14 cellular contexts compared by ENCODE assay signal in genomic region chr2:109242222-109242653, GRCh38.
DNase-seq lines count a peak whose midpoint lies in the region; ATAC-seq and TF ChIP-seq lines count a peak whose summit lies in the region.
"Had no signal": no experiment of that assay in that cellular context is flagged by ENCODE, and none has a peak within 500 bp of the region (broad histone marks: within the 10 kb centered on the region; RNA-seq: fewer than 3 reads in every experiment).

No MANE protein-coding gene starts in this region.

- no peak overlapping the region for H3K4me3 ChIP-seq in spleen

- DNase-seq in EH (ENCODE audit: low read depth) (peak; percentile 42), left lobe of liver (ENCODE audit: low spot score) (no peak), spleen (no peak), SIG-M5 (lab: John Stamatoyannopoulos, UW) (no peak), NCI-H1694 (lab: John Stamatoyannopoulos, UW) (no peak), NCI-H69 (lab: John Stamatoyannopoulos, UW) (no peak)
- no peak for DNase-seq in central memory CD4-positive, alpha-beta T cell
- DNase-seq: BE2C; NCI-H1105; NCI-H774; stimulated activated naive CD8-positive, alpha-beta T cell treated with anti-CD3 and anti-CD28 coated beads, Interleukin-15, amount 100 ng/mL, for 72 hours; T-helper 17 cell had no signal

- no peak for TF ChIP-seq POLR2A in spleen (IDR thresholded peaks at IDR 0.05)

- H3K4me3 Mint-ChIP-seq in brain = no peak overlapping the region
- H3K4me3 Mint-ChIP-seq: stimulated activated naive CD8-positive, alpha-beta T cell treated with anti-CD3 and anti-CD28 coated beads, Interleukin-15, amount 100 ng/mL, for 72 hours; T-helper 17 cell had no signal

- TF ChIP-seq CTCF in brain (conservative IDR thresholded peaks at IDR 0.05) = no peak
- no peak for TF ChIP-seq CTCF in spleen (IDR thresholded peaks at IDR 0.05 in 8 of 11, conservative IDR thresholded peaks at IDR 0.05 in 3 of 11)

- H3K4me1 ChIP-seq in spleen = peaks cover 16 to 84% (median 60%) of the 10 kb centered on the region in 6 donors
- H3K4me1 ChIP-seq: BE2C had no signal

- peaks cover 76% of the 10 kb centered on the region for H3K4me1 Mint-ChIP-seq in brain

- H3K27me3 Mint-ChIP-seq in brain = no peaks in the 10 kb centered on the region
- H3K27me3 Mint-ChIP-seq: stimulated activated naive CD8-positive, alpha-beta T cell treated with anti-CD3 and anti-CD28 coated beads, Interleukin-15, amount 100 ng/mL, for 72 hours had no signal

- ATAC-seq in left lobe of liver = peak; percentile 23
- ATAC-seq: stimulated activated naive CD8-positive, alpha-beta T cell treated with anti-CD3 and anti-CD28 coated beads, Interleukin-15, amount 100 ng/mL, for 72 hours; T-helper 17 cell had no signal

- H3K9me3 ChIP-seq in spleen = no peaks in the 10 kb centered on the region
- H3K9me3 ChIP-seq: BE2C had no signal

- no peaks in the 10 kb centered on the region for H3K36me3 Mint-ChIP-seq in brain

- peak overlapping the region in 4 of 5 experiments; percentile 68 to 89 (median 88) for H3K27ac Mint-ChIP-seq in brain
- H3K27ac Mint-ChIP-seq: T-helper 17 cell had no signal

- H3K27me3 ChIP-seq in spleen (replicated peaks in 1 of 7) = no peaks in the 10 kb centered on the region
- H3K27me3 ChIP-seq: BE2C had no signal

- H3K36me3 ChIP-seq in spleen = no peaks in the 10 kb centered on the region
- H3K36me3 ChIP-seq: BE2C had no signal

- no peaks in the 10 kb centered on the region for H3K9me3 Mint-ChIP-seq in brain
- H3K9me3 Mint-ChIP-seq: stimulated activated naive CD8-positive, alpha-beta T cell treated with anti-CD3 and anti-CD28 coated beads, Interleukin-15, amount 100 ng/mL, for 72 hours had no signal

- intact Hi-C loops in spleen (cut with DNase I; ENCODE audit: low total_unique reads) = no loop called here

- peak overlapping the region in 7 of 8 donors; percentile 41 to 82 (median 70) for H3K27ac ChIP-seq in spleen
- H3K27ac ChIP-seq: HL-60 had no signal

- 71 to 74% (median 74%) methylated on average over 5 to 7 of the region's 7 CpGs for WGBS in spleen, 5 donors
